ENCODE assay signal across 10 cellular contexts in the genomic region with DNA sequence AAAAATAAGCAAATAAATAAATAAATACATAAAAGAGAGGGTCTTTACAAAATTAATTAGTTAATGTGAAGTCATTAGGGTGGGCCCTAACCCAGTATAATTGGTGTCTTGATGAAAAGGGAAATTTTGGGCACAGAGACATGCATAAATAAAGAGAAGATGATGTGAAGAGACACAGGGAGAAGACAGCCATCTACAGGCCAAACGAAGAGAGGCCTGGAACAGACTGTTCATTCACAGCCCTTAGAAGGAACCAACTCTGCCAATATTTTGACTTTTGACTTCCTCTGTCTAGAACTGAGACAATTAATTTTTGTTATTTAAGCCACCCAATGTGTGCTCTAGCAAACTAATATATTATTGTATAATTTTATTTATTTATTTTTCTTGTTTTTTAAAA. TPM values are rescaled to one million over a fixed set of nuclear protein-coding genes. Genes with fewer than 3 reads are reported as not detected.
A peak's percentile ranks its signal among the peaks of the same experiment; 100 is the strongest.
DNase-seq lines count a peak whose midpoint lies in the region; ATAC-seq and TF ChIP-seq lines count a peak whose summit lies in the region.
"Had no signal": no experiment of that assay in that cellular context is flagged by ENCODE, and none has a peak within 500 bp of the region (broad histone marks: within the 10 kb centered on the region; RNA-seq: fewer than 3 reads in every experiment).

No MANE protein-coding gene starts in this region.

- no peak overlapping the region for H3K27ac Mint-ChIP-seq in activated CD8-positive, alpha-beta T cell treated with anti-CD3 and anti-CD28 coated beads for 36 hours

- H3K36me3 ChIP-seq in DOHH2 (ENCODE audit: control insufficient read depth, low read length) (no peaks in the 10 kb centered on the region), lower lobe of right lung (no peaks in the 10 kb centered on the region)

- no peaks in the 10 kb centered on the region for H3K9me2 ChIP-seq in DOHH2 (replicated peaks; ENCODE audit: control insufficient read depth, low read length)

- ATAC-seq in HG02798 (IDR thresholded peaks at IDR 0.05; ENCODE audit: poor library complexity, unreplicated experiment) (peak; percentile 36), lower lobe of right lung (no peak), HG03342 (IDR thresholded peaks at IDR 0.05; ENCODE audit: unreplicated experiment) (no peak)
- no peak for ATAC-seq in activated CD8-positive, alpha-beta T cell treated with anti-CD3 and anti-CD28 coated beads for 36 hours
- no peak for ATAC-seq in activated CD4-positive, CD25-positive, alpha-beta regulatory T cell treated with anti-CD3 and anti-CD28 coated beads, Interleukin-2, amount 50 U/mL, for 24 hours

- H3K4me3 ChIP-seq in DOHH2 (ENCODE audit: low read length): no peak overlapping the region
- H3K4me3 ChIP-seq in lower lobe of right lung: no peak overlapping the region

- no peaks in the 10 kb centered on the region for H3K4me1 Mint-ChIP-seq in activated CD8-positive, alpha-beta T cell treated with anti-CD3 and anti-CD28 coated beads for 36 hours (ENCODE audit: low read depth)

- no peaks in the 10 kb centered on the region for H3F3A ChIP-seq in DOHH2 (ENCODE audit: control insufficient read depth, insufficient read depth)

- intact Hi-C loops in activated CD8-positive, alpha-beta T cell treated with anti-CD3 and anti-CD28 coated beads for 36 hours (cut with micrococcal nuclease): no loop called here
- intact Hi-C loops in lower lobe of right lung (cut with DNase I): no loop called here

- peak; percentile 5 for DNase-seq in activated CD8-positive, alpha-beta T cell treated with anti-CD3 and anti-CD28 coated beads for 36 hours
- no peak for DNase-seq in lower lobe of right lung
- no peak for DNase-seq in mucosa of gallbladder (ENCODE audit: low spot score)
- no peak for DNase-seq in NCI-H526 treated with DMSO at 0.1 percent for 48 hours (lab: John Stamatoyannopoulos, UW)
- DNase-seq: activated T-cell treated with anti-CD3 and anti-CD28 coated beads, Interleukin-2, amount 50 U/mL, for 48 hours; NCI-H1694 treated with DMSO at 0.1 percent for 48 hours had no signal

- no peaks in the 10 kb centered on the region for H4K20me1 ChIP-seq in DOHH2 (ENCODE audit: control insufficient read depth, insufficient read depth, low read depth, low read length)

- H3K9me3 ChIP-seq in DOHH2 (ENCODE audit: control insufficient read depth, insufficient read depth, low read length) (no peaks in the 10 kb centered on the region), lower lobe of right lung (no peaks in the 10 kb centered on the region)

- H3K4me2 ChIP-seq in DOHH2 (ENCODE audit: low read length): no peak overlapping the region

- peaks cover 7% of the 10 kb centered on the region for H3K9me3 Mint-ChIP-seq in activated CD8-positive, alpha-beta T cell treated with anti-CD3 and anti-CD28 coated beads for 36 hours

- H3K27me3 ChIP-seq in DOHH2 (ENCODE audit: control insufficient read depth, low read length) (no peaks in the 10 kb centered on the region), lower lobe of right lung (ENCODE audit: low read depth) (no peaks in the 10 kb centered on the region)

- POLR2A ChIA-PET in activated CD8-positive, alpha-beta T cell treated with anti-CD3 and anti-CD28 coated beads for 36 hours (lab: Charles Lee): no interaction called here

- H3K36me3 Mint-ChIP-seq in activated CD8-positive, alpha-beta T cell treated with anti-CD3 and anti-CD28 coated beads for 36 hours (ENCODE audit: low read depth): no peaks in the 10 kb centered on the region

- TF ChIP-seq CTCF in DOHH2 (IDR thresholded peaks at IDR 0.05; ENCODE audit: low read depth, low read length, poor library complexity, severe bottlenecking) (peak; percentile 20), lower lobe of right lung (IDR thresholded peaks at IDR 0.05) (peak; percentile 43)
- TF ChIP-seq CTCF in activated CD8-positive, alpha-beta T cell treated with anti-CD3 and anti-CD28 coated beads for 36 hours (IDR thresholded peaks at IDR 0.05): peak; percentile 12

- CTCF ChIA-PET in activated CD8-positive, alpha-beta T cell treated with anti-CD3 and anti-CD28 coated beads for 36 hours (lab: Charles Lee): no interaction called here

- no peaks in the 10 kb centered on the region for H3K79me2 ChIP-seq in DOHH2 (ENCODE audit: control insufficient read depth, low read length)

- H3K27ac ChIP-seq in DOHH2 (ENCODE audit: low read depth, low read length): no peak overlapping the region
- no peak overlapping the region for H3K27ac ChIP-seq in lower lobe of right lung

- no peak overlapping the region for H3K4me3 Mint-ChIP-seq in activated CD8-positive, alpha-beta T cell treated with anti-CD3 and anti-CD28 coated beads for 36 hours

- H3K27me3 Mint-ChIP-seq in activated CD8-positive, alpha-beta T cell treated with anti-CD3 and anti-CD28 coated beads for 36 hours: peaks cover 16% of the 10 kb centered on the region

- H3K4me1 ChIP-seq in DOHH2 (ENCODE audit: control insufficient read depth, low read length): no peaks in the 10 kb centered on the region
- no peaks in the 10 kb centered on the region for H3K4me1 ChIP-seq in lower lobe of right lung

RNA-seq across cellular contexts. Expression of a gene that starts 29.6 kb away (rescaled TPM):
- 10 to 100 TPM; 32.1 to 35.8 TPM for total RNA-seq in activated CD8-positive, alpha-beta T cell treated with anti-CD3 and anti-CD28 coated beads for 36 hours
- 38.7 TPM for total RNA-seq in lower lobe of right lung
- total RNA-seq in mucosa of gallbladder: 52.2 TPM

RNA-seq across cellular contexts. Expression of a gene that starts 39.3 kb away (rescaled TPM):
- 10 to 100 TPM; 28.5 to 33.5 TPM for total RNA-seq in activated CD8-positive, alpha-beta T cell treated with anti-CD3 and anti-CD28 coated beads for 36 hours
- total RNA-seq in lower lobe of right lung (26.0 TPM), mucosa of gallbladder (31.5 TPM)
